Comparison of ENCODE assay signal across 8 cellular contexts in the genomic region with DNA sequence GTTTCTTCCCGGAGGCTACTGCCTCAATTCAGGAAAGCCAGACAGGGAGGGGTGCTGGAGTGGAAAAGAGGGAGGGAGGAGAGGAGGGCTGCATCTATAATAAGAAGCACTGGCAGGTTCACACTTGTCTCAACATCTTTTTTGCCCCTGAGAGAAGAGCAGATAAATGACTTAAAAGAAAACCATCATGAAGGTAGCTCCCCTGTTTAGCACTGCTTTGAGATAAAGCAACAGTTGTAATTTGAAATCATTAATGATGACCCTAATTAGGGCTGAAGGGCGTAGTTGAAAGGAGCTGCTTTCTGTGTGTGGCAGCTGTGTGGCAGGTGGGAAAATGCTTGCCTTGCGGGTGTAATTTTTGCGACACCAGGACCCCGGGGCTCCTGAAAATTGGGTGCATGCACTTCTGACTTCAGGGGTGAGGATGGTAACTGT.
A peak's percentile ranks its signal among the peaks of the same experiment; 100 is the strongest.
DNase-seq lines count a peak whose midpoint lies in the region; ATAC-seq, FAIRE-seq and TF ChIP-seq lines count a peak whose summit lies in the region.

No MANE protein-coding gene starts in this region.

- TF ChIP-seq POLR2A in H1 (IDR thresholded peaks at IDR 0.05; ENCODE audit: control extremely low read depth in 1 of 2, low read depth in 2 of 2, low read length in 2 of 2): no peak

- H2AFZ ChIP-seq in H1 (ENCODE audit: low read length): no peak overlapping the region

- POLR2A ChIA-PET in H1 (lab: Charles Lee; ENCODE audit: partially characterized antibody): interaction anchor here (1.2 kb wide), 1 partner anchor 16 kb away, joined by 3 read pairs; no protein-coding TSS in a partner anchor
- POLR2A ChIA-PET in naive thymus-derived CD8-positive, alpha-beta T cell (lab: Charles Lee): no interaction called here

- no peak overlapping the region for H3K18ac ChIP-seq in H1 (ENCODE audit: extremely low read depth, low read length)

- peaks cover 0 to 1% (median 0%) of the 10 kb centered on the region in 3 donors for H3K36me3 Mint-ChIP-seq in naive thymus-derived CD8-positive, alpha-beta T cell

- TF ChIP-seq CTCF in AG10803 (conservative IDR thresholded peaks at IDR 0.05; ENCODE audit: low read length) (no peak), H1 (IDR thresholded peaks at IDR 0.05; ENCODE audit: control extremely low read depth in 1 of 3, insufficient read depth in 1 of 3, low read depth in 1 of 3, low read length in 3 of 3) (no peak)

- no peak for DNase-seq in AG10803 (ENCODE audit: low read depth)
- DNase-seq in NCI-H1436 treated with DMSO at 0.1 percent for 48 hours (lab: John Stamatoyannopoulos, UW): peak; percentile 23
- DNase-seq in H1 (ENCODE audit: low read depth in 1 of 2, low spot score in 2 of 2): no peak
- no peak for DNase-seq in naive thymus-derived CD8-positive, alpha-beta T cell
- DNase-seq in NCI-H524 treated with DMSO at 0.1 percent for 48 hours (lab: John Stamatoyannopoulos, UW): no peak
- no peak for DNase-seq in DMS53 treated with DMSO at 0.1 percent for 48 hours (lab: John Stamatoyannopoulos, UW; ENCODE audit: unreplicated experiment)

- no peak overlapping the region for H3K27ac Mint-ChIP-seq in naive thymus-derived CD8-positive, alpha-beta T cell

- peaks cover 0 to 2% (median 0%) of the 10 kb centered on the region in 4 experiments; a peak in 2 of 7 replicates for H3K27me3 ChIP-seq in H1 (replicated peaks in 1 of 4; ENCODE audit: control insufficient read depth in 3 of 4, extremely low read depth in 1 of 4, insufficient read depth in 3 of 4, low read length in 3 of 4)

- no peak overlapping the region for H3K9ac ChIP-seq in H1 (replicated peaks in 1 of 4; ENCODE audit: extremely low read depth in 1 of 4, low read depth in 3 of 4, low read length in 3 of 4)

- no peak overlapping the region for H2BK15ac ChIP-seq in H1 (ENCODE audit: low read length)

- H3K56ac ChIP-seq in H1 (replicated peaks; ENCODE audit: insufficient read length, low read depth, low read length): no peak overlapping the region

- H2BK20ac ChIP-seq in H1 (ENCODE audit: low read length): no peak overlapping the region

- no peak overlapping the region for H4K8ac ChIP-seq in H1 (ENCODE audit: extremely low read depth, insufficient read depth, low read length)

- H3K9me3 Mint-ChIP-seq in naive thymus-derived CD8-positive, alpha-beta T cell: peaks cover 0 to 3% (median 0%) of the 10 kb centered on the region in 9 donors

- H3K4me1 Mint-ChIP-seq in naive thymus-derived CD8-positive, alpha-beta T cell: peaks cover 2 to 24% (median 17%) of the 10 kb centered on the region in 4 donors

- H3K4me2 ChIP-seq in H1 (ENCODE audit: insufficient read depth in 1 of 2, low read depth in 2 of 2, low read length in 2 of 2): peak overlapping the region; percentile 90 to 99

- peaks cover 0 to 3% of the 10 kb centered on the region in 2 experiments; a peak in 1 of 4 replicates for H3K79me2 ChIP-seq in H1 (ENCODE audit: control insufficient read depth in 1 of 2, insufficient read depth in 2 of 2, low read length in 2 of 2)

- no peak overlapping the region for H2BK12ac ChIP-seq in H1 (ENCODE audit: low read depth, low read length)

- H3K79me1 ChIP-seq in H1 (ENCODE audit: low read depth, low read length): no peaks in the 10 kb centered on the region; the same call in 1 of the 2 replicates

- H3K23ac ChIP-seq in H1 (ENCODE audit: insufficient read length): no peak overlapping the region

- no peak overlapping the region for H2BK120ac ChIP-seq in H1 (replicated peaks; ENCODE audit: low read depth, low read length)

- peaks cover 0 to 2% of the 10 kb centered on the region in 2 experiments for H4K20me1 ChIP-seq in H1 (replicated peaks in 1 of 2; ENCODE audit: control insufficient read depth in 1 of 2, insufficient read depth in 2 of 2, low read length in 2 of 2)

- H3K4me3 Mint-ChIP-seq in naive thymus-derived CD8-positive, alpha-beta T cell: peak overlapping the region in 9 of 10 donors; percentile 23 to 77 (median 60)

- H3K9me3 ChIP-seq in H1 (ENCODE audit: insufficient read depth in 2 of 2, low read depth in 1 of 2, low read length in 1 of 2): no peaks in the 10 kb centered on the region

- ATAC-seq in naive thymus-derived CD8-positive, alpha-beta T cell: no peak
- ATAC-seq in HG03025 (IDR thresholded peaks at IDR 0.05; ENCODE audit: low FRiP score, unreplicated experiment) (no peak), GM18868 (IDR thresholded peaks at IDR 0.05; ENCODE audit: unreplicated experiment) (no peak)

- H3K4me3 ChIP-seq in AG10803 (ENCODE audit: low read length) (peak overlapping the region; percentile 85), H1 (ENCODE audit: extremely low read depth in 1 of 4, insufficient read depth in 2 of 4, low read depth in 3 of 4, low read length in 4 of 4) (peak overlapping the region; percentile 65 to 87 (median 74); a peak in 7 of 8 replicates)

- H3K14ac ChIP-seq in H1 (ENCODE audit: insufficient read length): no peak overlapping the region

- TF ChIP-seq RAD21 in H1 (IDR thresholded peaks at IDR 0.05 in 1 of 2, conservative IDR thresholded peaks at IDR 0.05 in 1 of 2; ENCODE audit: low read depth in 2 of 2, low read length in 2 of 2): no peak

- no peaks in the 10 kb centered on the region for H3K36me3 ChIP-seq in H1 (ENCODE audit: control insufficient read depth in 2 of 4, insufficient read depth in 4 of 4, low read length in 3 of 4)

- H3K4me1 ChIP-seq in H1 (replicated peaks in 1 of 4; ENCODE audit: control insufficient read depth in 3 of 4, insufficient read depth in 4 of 4, low read length in 3 of 4): peaks cover 5 to 19% (median 6%) of the 10 kb centered on the region in 4 experiments; a peak in 6 of 7 replicates

- no peak overlapping the region for H4K5ac ChIP-seq in H1 (ENCODE audit: insufficient read length, low read depth, low read length)

- H3K4ac ChIP-seq in H1 (replicated peaks; ENCODE audit: insufficient read length, low read depth, low read length): no peak overlapping the region

- CTCF ChIA-PET in H1 (lab: Charles Lee; ENCODE audit: partially characterized antibody): interaction anchor here (0.8 to 4.7 kb wide), 28 partner anchors 9 to 500 kb away, joined by 3 to 46 read pairs (median 5); no protein-coding TSS in a partner anchor

- no peak for TF ChIP-seq EP300 in H1 (IDR thresholded peaks at IDR 0.05; ENCODE audit: borderline replicate concordance in 1 of 2, low read depth in 2 of 2, low read length in 2 of 2)

- no peak overlapping the region for H2BK5ac ChIP-seq in H1 (ENCODE audit: low read depth, low read length)

- H3K27me3 Mint-ChIP-seq in naive thymus-derived CD8-positive, alpha-beta T cell: peaks cover 36 to 77% (median 48%) of the 10 kb centered on the region in 5 donors

- peaks cover 18% of the 10 kb centered on the region for H3K23me2 ChIP-seq in H1 (ENCODE audit: low read depth, low read length)

- no peak overlapping the region for H4K91ac ChIP-seq in H1 (replicated peaks; ENCODE audit: insufficient read length, low read length)

- H3K27ac ChIP-seq in H1 (ENCODE audit: low read depth, low read length): no peak overlapping the region

- H2AK5ac ChIP-seq in H1 (ENCODE audit: low read depth, low read length): no peak overlapping the region

- 62% methylated on average over 5 of the region's 5 CpGs; no CpG with 5 or more reads in 1 of the 2 experiments for WGBS in H1 (ENCODE audit: extremely low coverage in 1 of 2, insufficient coverage in 1 of 2, insufficient read length in 1 of 2, insufficient replicate concordance in 2 of 2, low coverage in 1 of 2, low lambda C conversion rate in 2 of 2, missing lambda C conversion rate in 1 of 2), 2 experiments

- no peak for FAIRE-seq in H1 (lab: Jason Lieb, UNC)

TF ChIP-seq in H1, 55 proteins besides CTCF, POLR2A, EP300 and RAD21:
- TF ChIP-seq RXRA (IDR thresholded peaks at IDR 0.05; ENCODE audit: insufficient read depth, low read depth, low read length): no peak
- no peak for TF ChIP-seq JUND (IDR thresholded peaks at IDR 0.05; ENCODE audit: low read length)
- TF ChIP-seq, protein P1, sequence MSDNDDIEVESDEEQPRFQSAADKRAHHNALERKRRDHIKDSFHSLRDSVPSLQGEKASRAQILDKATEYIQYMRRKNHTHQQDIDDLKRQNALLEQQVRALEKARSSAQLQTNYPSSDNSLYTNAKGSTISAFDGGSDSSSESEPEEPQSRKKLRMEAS (IDR thresholded peaks at IDR 0.05): no peak
- no peak for TF ChIP-seq SAP30 (IDR thresholded peaks at IDR 0.05; ENCODE audit: insufficient read depth, insufficient replicate concordance, low read length)
- TF ChIP-seq MAFK (IDR thresholded peaks at IDR 0.05; ENCODE audit: low read depth, low read length): no peak
- no peak for TF ChIP-seq SIX5 (IDR thresholded peaks at IDR 0.05; ENCODE audit: low read depth, low read length)
- TF ChIP-seq TEAD4 (IDR thresholded peaks at IDR 0.05; ENCODE audit: low read depth, low read length): no peak
- TF ChIP-seq NRF1 (IDR thresholded peaks at IDR 0.05; ENCODE audit: low read depth, low read length): no peak
- no peak for TF ChIP-seq KDM5A (IDR thresholded peaks at IDR 0.05; ENCODE audit: low read length)
- TF ChIP-seq POLR2AphosphoS5 (IDR thresholded peaks at IDR 0.05; ENCODE audit: low read depth, low read length): no peak
- TF ChIP-seq, protein P2, sequence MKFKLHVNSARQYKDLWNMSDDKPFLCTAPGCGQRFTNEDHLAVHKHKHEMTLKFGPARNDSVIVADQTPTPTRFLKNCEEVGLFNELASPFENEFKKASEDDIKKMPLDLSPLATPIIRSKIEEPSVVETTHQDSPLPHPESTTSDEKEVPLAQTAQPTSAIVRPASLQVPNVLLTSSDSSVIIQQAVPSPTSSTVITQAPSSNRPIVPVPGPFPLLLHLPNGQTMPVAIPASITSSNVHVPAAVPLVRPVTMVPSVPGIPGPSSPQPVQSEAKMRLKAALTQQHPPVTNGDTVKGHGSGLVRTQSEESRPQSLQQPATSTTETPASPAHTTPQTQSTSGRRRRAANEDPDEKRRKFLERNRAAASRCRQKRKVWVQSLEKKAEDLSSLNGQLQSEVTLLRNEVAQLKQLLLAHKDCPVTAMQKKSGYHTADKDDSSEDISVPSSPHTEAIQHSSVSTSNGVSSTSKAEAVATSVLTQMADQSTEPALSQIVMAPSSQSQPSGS (IDR thresholded peaks at IDR 0.05; ENCODE audit: low read length): no peak
- TF ChIP-seq JUN (IDR thresholded peaks at IDR 0.05; ENCODE audit: low read depth, low read length): no peak
- TF ChIP-seq SP1 (IDR thresholded peaks at IDR 0.05; ENCODE audit: low read depth, low read length): no peak
- TF ChIP-seq RNF2 (IDR thresholded peaks at IDR 0.05; ENCODE audit: borderline replicate concordance, low read depth, low read length, missing control alignments, poor library complexity, severe bottlenecking): no peak
- TF ChIP-seq CREB1 (IDR thresholded peaks at IDR 0.05): no peak
